Comparison of ENCODE assay signal across 8 cellular contexts in the genomic region with DNA sequence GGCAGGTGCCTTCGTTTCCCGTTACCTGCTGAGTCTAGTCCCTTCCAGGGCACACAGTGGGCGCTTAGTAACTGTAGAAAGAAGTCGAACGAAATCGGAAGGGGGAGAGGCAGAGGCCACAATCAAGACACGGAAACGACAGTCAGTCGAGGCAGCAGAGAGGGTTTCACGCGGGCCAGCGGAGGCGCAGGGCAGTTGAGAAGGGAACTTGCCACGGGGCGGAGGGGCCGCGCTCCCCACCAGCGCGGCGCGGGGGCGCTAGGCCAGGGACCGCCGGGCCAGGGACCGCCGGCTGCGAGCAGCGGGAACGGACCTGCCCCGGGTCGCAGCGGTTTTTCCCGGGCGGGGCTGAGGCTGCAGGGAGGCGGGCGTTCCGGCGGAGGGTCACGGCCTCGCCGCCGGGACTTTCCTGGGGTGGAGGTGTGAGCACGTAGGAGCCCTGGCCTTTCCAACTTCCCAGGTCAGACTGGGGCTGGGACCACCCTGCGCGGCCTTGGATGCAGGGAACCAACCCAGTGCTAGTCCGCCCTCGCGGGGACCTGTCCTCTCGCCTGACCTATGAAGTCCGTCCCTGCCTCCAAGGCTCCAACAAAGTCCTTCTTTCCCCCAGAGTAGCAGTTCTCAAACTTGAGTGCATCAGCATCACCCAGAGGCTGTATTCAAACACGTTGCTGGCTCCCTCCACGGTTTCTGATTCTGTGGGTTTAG.
DNase-seq lines count a peak whose midpoint lies in the region; ATAC-seq, FAIRE-seq and TF ChIP-seq lines count a peak whose summit lies in the region.

No MANE protein-coding gene starts in this region.

- H3K36me3 ChIP-seq in small intestine (ENCODE audit: control insufficient read depth in 2 of 2, insufficient read depth in 2 of 2, low read length in 2 of 2) = no peaks in the 10 kb centered on the region

- H3K4me3 ChIP-seq in astrocyte of the cerebellum (ENCODE audit: low read depth, low read length) (peak overlapping the region; percentile 26), iPS-18c (ENCODE audit: insufficient read depth, low read depth, low read length) (peak overlapping the region; percentile 37; the same call in 1 of the 2 replicates), small intestine (ENCODE audit: low read depth in 1 of 2, low read length in 2 of 2) (peak overlapping the region in 1 of 2 donors; percentile 67)

- H3K27me3 ChIP-seq in small intestine (ENCODE audit: control insufficient read depth in 2 of 2, insufficient read depth in 2 of 2, low read length in 2 of 2) = no peaks in the 10 kb centered on the region

- no peaks in the 10 kb centered on the region for H3K9me3 ChIP-seq in iPS-18c (ENCODE audit: control insufficient read depth, insufficient read depth, low read length)
- H3K9me3 ChIP-seq in small intestine (ENCODE audit: control insufficient read depth, low read depth) = no peaks in the 10 kb centered on the region

- H3K4me1 ChIP-seq in small intestine (ENCODE audit: control insufficient read depth in 2 of 2, insufficient read depth in 1 of 2, low read depth in 1 of 2, low read length in 1 of 2) = peaks cover 0 to 12% of the 10 kb centered on the region in 2 donors

- peak; percentile 42 for TF ChIP-seq POLR2A in GM15510 (IDR thresholded peaks at IDR 0.05; ENCODE audit: borderline replicate concordance, extremely low read depth, insufficient read length)

- peak overlapping the region; percentile 5 to 83 for H3K27ac ChIP-seq in small intestine (ENCODE audit: low read depth in 1 of 2, low read length in 1 of 2)

- peak; percentile 73 for ATAC-seq in HG02759 (IDR thresholded peaks at IDR 0.05; ENCODE audit: unreplicated experiment)

- 1 to 3% (median 3%) methylated on average over 47 to 52 of the region's 52 CpGs for WGBS in small intestine, 3 donors

- no peak for TF ChIP-seq CTCF in astrocyte of the cerebellum (IDR thresholded peaks at IDR 0.05; ENCODE audit: low read depth, low read length, missing control alignments)

- no peak for FAIRE-seq in small intestine (lab: Jason Lieb, UNC)

- in situ Hi-C loops in astrocyte of the cerebellum (cut with HindIII; ENCODE audit: low sequenced_read_pairs) = no loop called here

- DNase-seq in T follicular helper cell (ENCODE audit: low read depth) (peak; percentile 2), astrocyte of the cerebellum (ENCODE audit: low read depth) (no peak), small intestine (peak; percentile 26), HUDEP-2 (lab: John Stamatoyannopoulos, UW; ENCODE audit: unreplicated experiment in 76 of 76) (no peak), NCI-H446 treated with DMSO at 0.1 percent for 48 hours (lab: John Stamatoyannopoulos, UW) (no peak)

Comparison
In these comparisons a context has a peak if more than half of its experiments do, and no peak if none do; other contexts are left out.
1. DNase-seq: peak in T follicular helper cell (single experiment) and small intestine (single experiment); none in astrocyte of the cerebellum (single experiment), HUDEP-2 (0 of 76) and NCI-H446 treated with DMSO at 0.1 percent for 48 hours (single experiment).